ENCODE assay signal across 1 cellular context in the genomic region with DNA sequence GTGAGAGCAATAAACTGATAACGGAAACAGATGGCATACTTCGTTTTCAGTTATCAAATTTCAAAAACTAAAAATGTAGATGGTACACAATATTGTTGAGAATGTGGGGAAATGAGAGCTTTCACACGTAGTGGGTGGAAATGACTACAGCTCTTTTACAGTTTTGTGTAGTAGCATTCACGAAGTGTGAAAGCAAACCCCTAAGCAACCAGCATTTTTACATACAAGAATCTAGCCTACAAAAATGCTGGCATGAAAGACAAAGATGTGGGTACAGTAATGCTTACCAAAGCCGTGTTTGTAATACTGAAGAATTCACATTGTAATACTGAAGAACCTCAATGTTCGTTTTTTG.
TF ChIP-seq lines count a peak whose summit lies in the region.

No MANE protein-coding gene starts in this region.

TF ChIP-seq in A549, 52 proteins besides CTCF, POLR2A, EP300 and RAD21:
- TF ChIP-seq, protein P1, sequence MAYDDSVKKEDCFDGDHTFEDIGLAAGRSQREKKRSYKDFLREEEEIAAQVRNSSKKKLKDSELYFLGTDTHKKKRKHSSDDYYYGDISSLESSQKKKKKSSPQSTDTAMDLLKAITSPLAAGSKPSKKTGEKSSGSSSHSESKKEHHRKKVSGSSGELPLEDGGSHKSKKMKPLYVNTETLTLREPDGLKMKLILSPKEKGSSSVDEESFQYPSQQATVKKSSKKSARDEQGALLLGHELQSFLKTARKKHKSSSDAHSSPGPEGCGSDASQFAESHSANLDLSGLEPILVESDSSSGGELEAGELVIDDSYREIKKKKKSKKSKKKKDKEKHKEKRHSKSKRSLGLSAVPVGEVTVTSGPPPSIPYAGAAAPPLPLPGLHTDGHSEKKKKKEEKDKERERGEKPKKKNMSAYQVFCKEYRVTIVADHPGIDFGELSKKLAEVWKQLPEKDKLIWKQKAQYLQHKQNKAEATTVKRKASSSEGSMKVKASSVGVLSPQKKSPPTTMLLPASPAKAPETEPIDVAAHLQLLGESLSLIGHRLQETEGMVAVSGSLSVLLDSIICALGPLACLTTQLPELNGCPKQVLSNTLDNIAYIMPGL (CRISPR knock-in tag; IDR thresholded peaks at IDR 0.05; ENCODE audit: borderline replicate concordance): no peak
- TF ChIP-seq HDAC2 (IDR thresholded peaks at IDR 0.05): no peak
- TF ChIP-seq POLR2AphosphoS2 (conservative IDR thresholded peaks at IDR 0.05; ENCODE audit: low read length): no peak
- TF ChIP-seq JUNB (IDR thresholded peaks at IDR 0.05): no peak
- TF ChIP-seq HEYL (CRISPR knock-in tag; IDR thresholded peaks at IDR 0.05): no peak
- TF ChIP-seq TFCP2L1 (CRISPR knock-in tag; IDR thresholded peaks at IDR 0.05): no peak
- TF ChIP-seq ZFP36 (IDR thresholded peaks at IDR 0.05; ENCODE audit: borderline replicate concordance, partially characterized antibody): no peak
- TF ChIP-seq, protein P2, sequence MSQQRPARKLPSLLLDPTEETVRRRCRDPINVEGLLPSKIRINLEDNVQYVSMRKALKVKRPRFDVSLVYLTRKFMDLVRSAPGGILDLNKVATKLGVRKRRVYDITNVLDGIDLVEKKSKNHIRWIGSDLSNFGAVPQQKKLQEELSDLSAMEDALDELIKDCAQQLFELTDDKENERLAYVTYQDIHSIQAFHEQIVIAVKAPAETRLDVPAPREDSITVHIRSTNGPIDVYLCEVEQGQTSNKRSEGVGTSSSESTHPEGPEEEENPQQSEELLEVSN (IDR thresholded peaks at IDR 0.05; ENCODE audit: borderline replicate concordance, low read depth): no peak
- no peak for TF ChIP-seq CHD4 (IDR thresholded peaks at IDR 0.05; ENCODE audit: borderline replicate concordance)
- TF ChIP-seq CEBPB (IDR thresholded peaks at IDR 0.05): no peak
- no peak for TF ChIP-seq HOXA7 (CRISPR knock-in tag; IDR thresholded peaks at IDR 0.05)
